Comparison of ENCODE assay signal across 1 cellular context in the genomic region with DNA sequence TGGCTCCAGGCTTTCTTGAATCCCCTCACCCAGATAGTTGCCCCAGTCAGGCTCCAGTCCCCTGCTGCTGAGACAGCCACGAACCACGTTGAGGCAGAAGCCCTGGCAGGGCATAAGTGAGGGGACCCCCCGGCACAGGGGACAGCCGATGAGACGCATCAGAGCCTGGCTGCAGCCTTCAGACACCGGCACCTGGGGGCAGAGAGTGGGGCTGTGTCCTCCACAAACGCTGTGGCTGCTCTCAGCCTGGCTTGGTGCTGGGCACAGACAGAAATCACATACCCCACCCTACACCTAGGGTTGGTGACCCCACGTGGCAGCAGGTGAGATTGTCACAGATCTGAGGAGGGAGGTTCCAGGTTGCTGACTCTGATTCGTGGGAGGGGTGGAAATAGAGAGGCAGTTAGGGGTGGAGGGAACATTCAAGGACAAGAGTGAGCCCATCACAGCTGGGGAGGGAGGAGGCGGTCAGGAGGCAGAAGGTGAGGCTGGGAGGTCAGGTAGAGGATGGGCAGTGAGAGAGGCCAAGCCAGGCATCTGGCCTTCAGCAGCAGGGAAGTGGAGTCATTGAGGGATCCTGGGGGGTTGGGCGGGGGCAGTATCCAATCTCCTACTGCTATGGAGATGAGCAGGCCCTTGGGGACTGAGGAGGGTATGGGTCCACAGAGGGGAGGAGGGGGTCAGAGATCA.
TF ChIP-seq lines count a peak whose summit lies in the region.

No MANE protein-coding gene starts in this region.

TF ChIP-seq in HepG2, 621 proteins besides CTCF, POLR2A, EP300 and RAD21:
- TF ChIP-seq GZF1 (CRISPR knock-in tag; IDR thresholded peaks at IDR 0.05) (no peak), ZNF615 (CRISPR knock-in tag; IDR thresholded peaks at IDR 0.05; ENCODE audit: borderline replicate concordance) (no peak), ZNF605 (CRISPR knock-in tag; IDR thresholded peaks at IDR 0.05) (no peak), ZNF333 (CRISPR knock-in tag; IDR thresholded peaks at IDR 0.05; ENCODE audit: borderline replicate concordance) (no peak), MBNL3 (CRISPR knock-in tag; conservative IDR thresholded peaks at IDR 0.05) (no peak), NCOA2 (CRISPR knock-in tag; IDR thresholded peaks at IDR 0.05) (no peak), ELF3 (CRISPR knock-in tag; IDR thresholded peaks at IDR 0.05) (no peak), ZNF367 (CRISPR knock-in tag; IDR thresholded peaks at IDR 0.05; ENCODE audit: borderline replicate concordance) (no peak), ZNF549 (CRISPR knock-in tag; IDR thresholded peaks at IDR 0.05) (no peak), KDM2A (CRISPR knock-in tag; IDR thresholded peaks at IDR 0.05; ENCODE audit: borderline replicate concordance, low read depth) (no peak), ZNF570 (CRISPR knock-in tag; IDR thresholded peaks at IDR 0.05; ENCODE audit: borderline replicate concordance) (no peak), CHD4 (IDR thresholded peaks at IDR 0.05; ENCODE audit: borderline replicate concordance, low read length) (no peak), HCFC1 (IDR thresholded peaks at IDR 0.05; ENCODE audit: low read depth, low read length) (no peak), ZNF10 (CRISPR knock-in tag; IDR thresholded peaks at IDR 0.05; ENCODE audit: borderline replicate concordance, low read depth) (no peak)
- TF ChIP-seq, protein P1, sequence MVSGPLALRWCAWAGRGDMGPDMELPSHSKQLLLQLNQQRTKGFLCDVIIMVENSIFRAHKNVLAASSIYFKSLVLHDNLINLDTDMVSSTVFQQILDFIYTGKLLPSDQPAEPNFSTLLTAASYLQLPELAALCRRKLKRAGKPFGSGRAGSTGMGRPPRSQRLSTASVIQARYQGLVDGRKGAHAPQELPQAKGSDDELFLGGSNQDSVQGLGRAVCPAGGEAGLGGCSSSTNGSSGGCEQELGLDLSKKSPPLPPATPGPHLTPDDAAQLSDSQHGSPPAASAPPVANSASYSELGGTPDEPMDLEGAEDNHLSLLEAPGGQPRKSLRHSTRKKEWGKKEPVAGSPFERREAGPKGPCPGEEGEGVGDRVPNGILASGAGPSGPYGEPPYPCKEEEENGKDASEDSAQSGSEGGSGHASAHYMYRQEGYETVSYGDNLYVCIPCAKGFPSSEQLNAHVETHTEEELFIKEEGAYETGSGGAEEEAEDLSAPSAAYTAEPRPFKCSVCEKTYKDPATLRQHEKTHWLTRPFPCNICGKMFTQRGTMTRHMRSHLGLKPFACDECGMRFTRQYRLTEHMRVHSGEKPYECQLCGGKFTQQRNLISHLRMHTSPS (CRISPR knock-in tag; IDR thresholded peaks at IDR 0.05; ENCODE audit: low read depth), result no peak
- TF ChIP-seq, protein P2, sequence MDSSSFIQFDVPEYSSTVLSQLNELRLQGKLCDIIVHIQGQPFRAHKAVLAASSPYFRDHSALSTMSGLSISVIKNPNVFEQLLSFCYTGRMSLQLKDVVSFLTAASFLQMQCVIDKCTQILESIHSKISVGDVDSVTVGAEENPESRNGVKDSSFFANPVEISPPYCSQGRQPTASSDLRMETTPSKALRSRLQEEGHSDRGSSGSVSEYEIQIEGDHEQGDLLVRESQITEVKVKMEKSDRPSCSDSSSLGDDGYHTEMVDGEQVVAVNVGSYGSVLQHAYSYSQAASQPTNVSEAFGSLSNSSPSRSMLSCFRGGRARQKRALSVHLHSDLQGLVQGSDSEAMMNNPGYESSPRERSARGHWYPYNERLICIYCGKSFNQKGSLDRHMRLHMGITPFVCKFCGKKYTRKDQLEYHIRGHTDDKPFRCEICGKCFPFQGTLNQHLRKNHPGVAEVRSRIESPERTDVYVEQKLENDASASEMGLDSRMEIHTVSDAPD (CRISPR knock-in tag; IDR thresholded peaks at IDR 0.05), result no peak
- TF ChIP-seq, protein P3, sequence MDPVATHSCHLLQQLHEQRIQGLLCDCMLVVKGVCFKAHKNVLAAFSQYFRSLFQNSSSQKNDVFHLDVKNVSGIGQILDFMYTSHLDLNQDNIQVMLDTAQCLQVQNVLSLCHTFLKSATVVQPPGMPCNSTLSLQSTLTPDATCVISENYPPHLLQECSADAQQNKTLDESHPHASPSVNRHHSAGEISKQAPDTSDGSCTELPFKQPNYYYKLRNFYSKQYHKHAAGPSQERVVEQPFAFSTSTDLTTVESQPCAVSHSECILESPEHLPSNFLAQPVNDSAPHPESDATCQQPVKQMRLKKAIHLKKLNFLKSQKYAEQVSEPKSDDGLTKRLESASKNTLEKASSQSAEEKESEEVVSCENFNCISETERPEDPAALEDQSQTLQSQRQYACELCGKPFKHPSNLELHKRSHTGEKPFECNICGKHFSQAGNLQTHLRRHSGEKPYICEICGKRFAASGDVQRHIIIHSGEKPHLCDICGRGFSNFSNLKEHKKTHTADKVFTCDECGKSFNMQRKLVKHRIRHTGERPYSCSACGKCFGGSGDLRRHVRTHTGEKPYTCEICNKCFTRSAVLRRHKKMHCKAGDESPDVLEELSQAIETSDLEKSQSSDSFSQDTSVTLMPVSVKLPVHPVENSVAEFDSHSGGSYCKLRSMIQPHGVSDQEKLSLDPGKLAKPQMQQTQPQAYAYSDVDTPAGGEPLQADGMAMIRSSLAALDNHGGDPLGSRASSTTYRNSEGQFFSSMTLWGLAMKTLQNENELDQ (CRISPR knock-in tag; IDR thresholded peaks at IDR 0.05; ENCODE audit: borderline replicate concordance), result no peak
- TF ChIP-seq, protein P4, sequence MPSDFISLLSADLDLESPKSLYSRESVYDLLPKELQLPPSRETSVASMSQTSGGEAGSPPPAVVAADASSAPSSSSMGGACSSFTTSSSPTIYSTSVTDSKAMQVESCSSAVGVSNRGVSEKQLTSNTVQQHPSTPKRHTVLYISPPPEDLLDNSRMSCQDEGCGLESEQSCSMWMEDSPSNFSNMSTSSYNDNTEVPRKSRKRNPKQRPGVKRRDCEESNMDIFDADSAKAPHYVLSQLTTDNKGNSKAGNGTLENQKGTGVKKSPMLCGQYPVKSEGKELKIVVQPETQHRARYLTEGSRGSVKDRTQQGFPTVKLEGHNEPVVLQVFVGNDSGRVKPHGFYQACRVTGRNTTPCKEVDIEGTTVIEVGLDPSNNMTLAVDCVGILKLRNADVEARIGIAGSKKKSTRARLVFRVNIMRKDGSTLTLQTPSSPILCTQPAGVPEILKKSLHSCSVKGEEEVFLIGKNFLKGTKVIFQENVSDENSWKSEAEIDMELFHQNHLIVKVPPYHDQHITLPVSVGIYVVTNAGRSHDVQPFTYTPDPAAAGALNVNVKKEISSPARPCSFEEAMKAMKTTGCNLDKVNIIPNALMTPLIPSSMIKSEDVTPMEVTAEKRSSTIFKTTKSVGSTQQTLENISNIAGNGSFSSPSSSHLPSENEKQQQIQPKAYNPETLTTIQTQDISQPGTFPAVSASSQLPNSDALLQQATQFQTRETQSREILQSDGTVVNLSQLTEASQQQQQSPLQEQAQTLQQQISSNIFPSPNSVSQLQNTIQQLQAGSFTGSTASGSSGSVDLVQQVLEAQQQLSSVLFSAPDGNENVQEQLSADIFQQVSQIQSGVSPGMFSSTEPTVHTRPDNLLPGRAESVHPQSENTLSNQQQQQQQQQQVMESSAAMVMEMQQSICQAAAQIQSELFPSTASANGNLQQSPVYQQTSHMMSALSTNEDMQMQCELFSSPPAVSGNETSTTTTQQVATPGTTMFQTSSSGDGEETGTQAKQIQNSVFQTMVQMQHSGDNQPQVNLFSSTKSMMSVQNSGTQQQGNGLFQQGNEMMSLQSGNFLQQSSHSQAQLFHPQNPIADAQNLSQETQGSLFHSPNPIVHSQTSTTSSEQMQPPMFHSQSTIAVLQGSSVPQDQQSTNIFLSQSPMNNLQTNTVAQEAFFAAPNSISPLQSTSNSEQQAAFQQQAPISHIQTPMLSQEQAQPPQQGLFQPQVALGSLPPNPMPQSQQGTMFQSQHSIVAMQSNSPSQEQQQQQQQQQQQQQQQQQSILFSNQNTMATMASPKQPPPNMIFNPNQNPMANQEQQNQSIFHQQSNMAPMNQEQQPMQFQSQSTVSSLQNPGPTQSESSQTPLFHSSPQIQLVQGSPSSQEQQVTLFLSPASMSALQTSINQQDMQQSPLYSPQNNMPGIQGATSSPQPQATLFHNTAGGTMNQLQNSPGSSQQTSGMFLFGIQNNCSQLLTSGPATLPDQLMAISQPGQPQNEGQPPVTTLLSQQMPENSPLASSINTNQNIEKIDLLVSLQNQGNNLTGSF (CRISPR knock-in tag; IDR thresholded peaks at IDR 0.05), result no peak
